Comparison of ENCODE assay signal across 1 cellular context in genomic region chr16:67013823-67014640, GRCh38.
TF ChIP-seq lines count a peak whose summit lies in the region.

No MANE protein-coding gene starts in this region.

TF ChIP-seq in A549, 52 proteins besides CTCF, POLR2A, EP300 and RAD21:
- TF ChIP-seq USF2 (IDR thresholded peaks at IDR 0.05): no peak
- peak; percentile 14; the same call in 1 of the 3 replicates for TF ChIP-seq SMC3 (IDR thresholded peaks at IDR 0.05)
- TF ChIP-seq CHD4 (IDR thresholded peaks at IDR 0.05; ENCODE audit: borderline replicate concordance): no peak
- no peak for TF ChIP-seq EHMT2 (IDR thresholded peaks at IDR 0.05; ENCODE audit: low read depth)
- 0 out of 5 replicates have a peak, but pooled peaks of 1 of the 2 experiments have one; percentile 28 for TF ChIP-seq JUN (IDR thresholded peaks at IDR 0.05)
